7 cellular contexts compared by ENCODE assay signal in genomic region chr1:1509465-1509850, GRCh38. TPM values are rescaled to one million over a fixed set of nuclear protein-coding genes. Genes with fewer than 3 reads are reported as not detected.
A peak's percentile ranks its signal among the peaks of the same experiment; 100 is the strongest.
DNase-seq lines count a peak whose midpoint lies in the region; ATAC-seq and TF ChIP-seq lines count a peak whose summit lies in the region.
"Not testable (repeated sequence)": the region's sequence is repeated elsewhere in the genome, so short reads cannot be mapped to it uniquely, and the experiment has no call there.
"Had no signal": no experiment of that assay in that cellular context is flagged by ENCODE, and none has a peak within 500 bp of the region (broad histone marks: within the 10 kb centered on the region; RNA-seq: fewer than 3 reads in every experiment).

No MANE protein-coding gene starts in this region.

- not testable (repeated sequence) for H3K27me3 ChIP-seq in BLaER1; left ventricle myocardium inferior (ENCODE audit: low read depth); right cardiac atrium (ENCODE audit: control insufficient read depth, insufficient read depth)

- H3K36me3 ChIP-seq in BLaER1, left ventricle myocardium inferior: not testable (repeated sequence)

- intact Hi-C loops in Right ventricle myocardium inferior (cut with DNase I); left ventricle myocardium inferior (cut with micrococcal nuclease); right cardiac atrium (cut with DNase I): not testable (repeated sequence)

- H3K9me3 ChIP-seq in BLaER1; left ventricle myocardium inferior (replicated peaks); right cardiac atrium (ENCODE audit: control insufficient read depth, low read length): not testable (repeated sequence)

- peaks cover 50% of the 10 kb centered on the region for H3K4me1 ChIP-seq in BLaER1
- H3K4me1 ChIP-seq in left ventricle myocardium inferior, result peaks cover 39% of the 10 kb centered on the region
- not testable (repeated sequence) for H3K4me1 ChIP-seq in right cardiac atrium (ENCODE audit: control insufficient read depth, insufficient read depth, low read length)

- peak overlapping the region; percentile 36 for H3K4me2 ChIP-seq in BLaER1

- TF ChIP-seq POLR2A in NB4 (IDR thresholded peaks at IDR 0.05; ENCODE audit: extremely low read depth, insufficient read length), result not testable (repeated sequence)

- DNase-seq in NB4 (ENCODE audit: low read depth), result peak; percentile 36
- peak; percentile 15 for DNase-seq in Right ventricle myocardium inferior (ENCODE audit: missing footprints)
- not testable (repeated sequence) for DNase-seq in left ventricle myocardium inferior
- peak in 2 of 3 donors; percentile 30 to 45 for DNase-seq in right cardiac atrium

- H3K4me3 ChIP-seq in BLaER1; NB4 (ENCODE audit: low read depth, low read length); left ventricle myocardium inferior; right cardiac atrium (ENCODE audit: low read length): not testable (repeated sequence)

- not testable (repeated sequence) for H3K9ac ChIP-seq in BLaER1

- not testable (repeated sequence) for TF ChIP-seq CTCF in NB4 (IDR thresholded peaks at IDR 0.05; ENCODE audit: low read depth, low read length); left ventricle myocardium inferior (IDR thresholded peaks at IDR 0.05; ENCODE audit: borderline replicate concordance)

- not testable (repeated sequence) for H4K20me1 ChIP-seq in BLaER1

- H3K27ac ChIP-seq in BLaER1; right cardiac atrium (ENCODE audit: low read length): not testable (repeated sequence)
- peak overlapping the region; percentile 67 for H3K27ac ChIP-seq in left ventricle myocardium inferior (replicated peaks)

- WGBS in right cardiac atrium, result 80% methylated on average over 17 of the region's 21 CpGs

- not testable (repeated sequence) for ATAC-seq in Right ventricle myocardium inferior, right cardiac atrium

RNA-seq across cellular contexts. Expression of gene ATAD3A, which starts 2.5 kb away (rescaled TPM):
- total RNA-seq in Right ventricle myocardium inferior (17.9 TPM), left ventricle myocardium inferior (19.4 TPM), right cardiac atrium (10 to 100 TPM; 13.6 to 20.1 (median 15.7) TPM)
- 16.7 TPM for polyA plus RNA-seq in right cardiac atrium

RNA-seq across cellular contexts. Expression of gene TMEM240, which starts 31.0 kb away (rescaled TPM):
- total RNA-seq in Right ventricle myocardium inferior (6.9 TPM), left ventricle myocardium inferior (7.2 TPM), right cardiac atrium (1 to 10 TPM; 7.3 to 9.3 (median 7.9) TPM)
- polyA plus RNA-seq in right cardiac atrium, result 10.4 TPM
- total RNA-seq: A172 had no signal

RNA-seq across cellular contexts. Expression of gene ATAD3B, which starts 37.9 kb away (rescaled TPM):
- total RNA-seq in Right ventricle myocardium inferior, result 9.0 TPM
- total RNA-seq in left ventricle myocardium inferior, result 8.3 TPM
- 10 to 100 TPM in 1 of 4 donors, 1 to 10 TPM in 3; 5.6 to 11.4 (median 8.8) TPM for total RNA-seq in right cardiac atrium
- polyA plus RNA-seq in right cardiac atrium, result 8.3 TPM

RNA-seq across cellular contexts. Expression of gene ATAD3C, which starts 60.0 kb away (rescaled TPM):
- 1.8 TPM for total RNA-seq in Right ventricle myocardium inferior
- 2.8 TPM for total RNA-seq in left ventricle myocardium inferior
- 1 to 10 TPM; 1.3 to 3.4 (median 2.2) TPM for total RNA-seq in right cardiac atrium
- polyA plus RNA-seq in right cardiac atrium, result 0.52 TPM
- total RNA-seq: A172 had no signal
- polyA plus RNA-seq: A549 had no signal
